In genomic region chr7:192035-192649, GRCh38 we compare ENCODE assay signal across 8 cellular contexts. TPM values are rescaled to one million over a fixed set of nuclear protein-coding genes. Genes with fewer than 3 reads are reported as not detected.
DNase-seq lines count a peak whose midpoint lies in the region; ATAC-seq and TF ChIP-seq lines count a peak whose summit lies in the region.

FAM20C (plus strand) TSS chr7:192571; CDS start chr7:193200, 629 bp downstream.

- TF ChIP-seq POLR2A in gastroesophageal sphincter (IDR thresholded peaks at IDR 0.05) = peak; percentile 86 to 90

- peaks cover 20% of the 10 kb centered on the region for H3K27me3 Mint-ChIP-seq in activated naive CD8-positive, alpha-beta T cell
- peaks cover 19 to 24% of the 10 kb centered on the region in 2 donors for H3K27me3 Mint-ChIP-seq in natural killer cell treated with Interleukin-12 subunit alpha and Interleukin-12 subunit beta and Interleukin-15 and Interleukin-18, amount 100 ng/mL, for 72 hours

- H3K4me1 Mint-ChIP-seq in activated naive CD8-positive, alpha-beta T cell (ENCODE audit: low read depth) = peaks cover 4% of the 10 kb centered on the region
- no peaks in the 10 kb centered on the region for H3K4me1 Mint-ChIP-seq in natural killer cell treated with Interleukin-12 subunit alpha and Interleukin-12 subunit beta and Interleukin-15 and Interleukin-18, amount 100 ng/mL, for 72 hours (ENCODE audit: low read depth in 2 of 2)

- H3K27ac Mint-ChIP-seq in activated naive CD8-positive, alpha-beta T cell = no peak within 1 kb of the TSS
- H3K27ac Mint-ChIP-seq in natural killer cell treated with Interleukin-12 subunit alpha and Interleukin-12 subunit beta and Interleukin-15 and Interleukin-18, amount 100 ng/mL, for 72 hours = no peak within 1 kb of the TSS

- WGBS in gastroesophageal sphincter (ENCODE audit: low coverage in 1 of 2), 2 donors = no CpG with 5 or more reads among the region's 84 CpGs

- H3K9me3 Mint-ChIP-seq in activated naive CD8-positive, alpha-beta T cell (ENCODE audit: low read depth) = no peaks in the 10 kb centered on the region
- H3K9me3 Mint-ChIP-seq in natural killer cell treated with Interleukin-12 subunit alpha and Interleukin-12 subunit beta and Interleukin-15 and Interleukin-18, amount 100 ng/mL, for 72 hours = no peaks in the 10 kb centered on the region

- H3K4me1 ChIP-seq in HAP-1 (no peaks in the 10 kb centered on the region; the same call in none of the 2 replicates), NT2/D1 (ENCODE audit: insufficient read depth, insufficient read length) (peaks cover 53% of the 10 kb centered on the region), gastroesophageal sphincter (peaks cover 0 to 52% (median 22%) of the 10 kb centered on the region in 3 donors)

- peak in 1 of 4 experiments; percentile 13 for TF ChIP-seq CTCF in gastroesophageal sphincter (IDR thresholded peaks at IDR 0.05)

- H3K36me3 Mint-ChIP-seq in activated naive CD8-positive, alpha-beta T cell = no peaks in the 10 kb centered on the region
- H3K36me3 Mint-ChIP-seq in natural killer cell treated with Interleukin-12 subunit alpha and Interleukin-12 subunit beta and Interleukin-15 and Interleukin-18, amount 100 ng/mL, for 72 hours = no peaks in the 10 kb centered on the region

- H3K4me3 ChIP-seq in HAP-1 (peak within 1 kb of the TSS; percentile 57), NT2/D1 (ENCODE audit: insufficient read length, low read depth) (peak within 1 kb of the TSS; percentile 76), gastroesophageal sphincter (peak within 1 kb of the TSS; percentile 61 to 86)

- ATAC-seq in gastroesophageal sphincter (peak; percentile 92), GM21737 (IDR thresholded peaks at IDR 0.05; ENCODE audit: unreplicated experiment) (no peak), GM19452 (IDR thresholded peaks at IDR 0.05; ENCODE audit: unreplicated experiment) (no peak)
- peak; percentile 67 to 76 for ATAC-seq in natural killer cell treated with Interleukin-12 subunit alpha and Interleukin-12 subunit beta and Interleukin-15 and Interleukin-18, amount 100 ng/mL, for 72 hours

- no peaks in the 10 kb centered on the region for H3K27me3 ChIP-seq in HAP-1 (ENCODE audit: low read depth)
- peaks cover 7% of the 10 kb centered on the region for H3K27me3 ChIP-seq in NT2/D1 (ENCODE audit: insufficient read depth, insufficient read length)
- no peaks in the 10 kb centered on the region for H3K27me3 ChIP-seq in gastroesophageal sphincter

- peak within 1 kb of the TSS; percentile 86 to 95 (median 93) for H3K27ac ChIP-seq in gastroesophageal sphincter

- TF ChIP-seq EP300 in gastroesophageal sphincter (IDR thresholded peaks at IDR 0.05) = no peak

- peak; percentile 10 to 66 for DNase-seq in HAP-1 (ENCODE audit: low spot score in 2 of 2)
- DNase-seq in NT2/D1 (ENCODE audit: low read depth, low spot score) = no peak
- no peak for DNase-seq in natural killer cell treated with Interleukin-12 subunit alpha and Interleukin-12 subunit beta and Interleukin-15 and Interleukin-18, amount 100 ng/mL, for 72 hours (ENCODE audit: low spot score)
- DNase-seq in stromal cell of bone marrow (ENCODE audit: low read depth) = peak; percentile 86

- peak within 1 kb of the TSS; percentile 91 for H3K4me3 Mint-ChIP-seq in activated naive CD8-positive, alpha-beta T cell
- H3K4me3 Mint-ChIP-seq in natural killer cell treated with Interleukin-12 subunit alpha and Interleukin-12 subunit beta and Interleukin-15 and Interleukin-18, amount 100 ng/mL, for 72 hours = peak within 1 kb of the TSS; percentile 68

- H3K9me3 ChIP-seq in HAP-1 (no peaks in the 10 kb centered on the region), NT2/D1 (ENCODE audit: insufficient read depth, low read length) (no peaks in the 10 kb centered on the region), gastroesophageal sphincter (no peaks in the 10 kb centered on the region)

- peak within 1 kb of the TSS; percentile 89 for H3K9ac ChIP-seq in NT2/D1 (ENCODE audit: insufficient read length, low read depth)

- H3K36me3 ChIP-seq in HAP-1 (replicated peaks) (peaks cover 10% of the 10 kb centered on the region), NT2/D1 (ENCODE audit: insufficient read depth, insufficient read length, low read length) (peaks cover 22% of the 10 kb centered on the region), gastroesophageal sphincter (peaks cover 0 to 20% of the 10 kb centered on the region in 2 donors)

- in situ Hi-C loops in HAP-1 (cut with MboI; ENCODE audit: low sequenced_read_pairs) = no loop called here

RNA-seq across cellular contexts. Expression of gene FAM20C, which starts in this region (rescaled TPM):
- 10 to 100 TPM; 41.9 to 87.5 (median 73.6) TPM for total RNA-seq in gastroesophageal sphincter
- under 1 TPM; 0.62 to 0.98 TPM for total RNA-seq in natural killer cell treated with Interleukin-12 subunit alpha and Interleukin-12 subunit beta and Interleukin-15 and Interleukin-18, amount 100 ng/mL, for 72 hours

Comparison
In these comparisons a context has a peak if more than half of its experiments do, and no peak if none do; other contexts are left out.
1. RNA of gene FAM20C (total RNA-seq): 41.9 to 87.5 TPM in gastroesophageal sphincter; 0.62 to 0.98 TPM in natural killer cell treated with Interleukin-12 subunit alpha and Interleukin-12 subunit beta and Interleukin-15 and Interleukin-18, amount 100 ng/mL, for 72 hours; every median in the first group is over 10 times any median in the second.
2. Peak in ATAC-seq in natural killer cell treated with Interleukin-12 subunit alpha and Interleukin-12 subunit beta and Interleukin-15 and Interleukin-18, amount 100 ng/mL, for 72 hours; RNA of the gene not detected or under 1 TPM.
3. DNase-seq: peak in HAP-1 (2 of 2) and stromal cell of bone marrow (single experiment); none in NT2/D1 (single experiment) and natural killer cell treated with Interleukin-12 subunit alpha and Interleukin-12 subunit beta and Interleukin-15 and Interleukin-18, amount 100 ng/mL, for 72 hours (single experiment).
4. Peak in every context shown above with its lines, with median percentiles within 50 percentile points of each other: H3K4me3 ChIP-seq.